In genomic region chr6:41896280-41896679, GRCh38 we compare ENCODE assay signal across 9 cellular contexts. TPM values are rescaled to one million over a fixed set of nuclear protein-coding genes. Genes with fewer than 3 reads are reported as not detected.
A peak's percentile ranks its signal among the peaks of the same experiment; 100 is the strongest.
DNase-seq lines count a peak whose midpoint lies in the region; ATAC-seq, FAIRE-seq and TF ChIP-seq lines count a peak whose summit lies in the region.
"Had no signal": no experiment of that assay in that cellular context is flagged by ENCODE, and none has a peak within 500 bp of the region (broad histone marks: within the 10 kb centered on the region; RNA-seq: fewer than 3 reads in every experiment).

No MANE protein-coding gene starts in this region.

- H3K4me3 Mint-ChIP-seq in CD4-positive, alpha-beta T cell, result peak overlapping the region; percentile 69
- H3K4me3 Mint-ChIP-seq in nephron progenitor cell, result no peak overlapping the region

- no peaks in the 10 kb centered on the region for H3K27me3 ChIP-seq in CD4-positive, alpha-beta T cell (ENCODE audit: control insufficient read depth, insufficient read depth, low read length)

- H3K4me1 Mint-ChIP-seq in CD4-positive, alpha-beta T cell (ENCODE audit: low read depth), result peaks cover 12% of the 10 kb centered on the region
- peaks cover 24% of the 10 kb centered on the region for H3K4me1 Mint-ChIP-seq in nephron progenitor cell

- no peaks in the 10 kb centered on the region for H3K27me3 Mint-ChIP-seq in CD4-positive, alpha-beta T cell
- H3K27me3 Mint-ChIP-seq in nephron progenitor cell (ENCODE audit: low read depth, poor library complexity), result no peaks in the 10 kb centered on the region

- H3K9me3 Mint-ChIP-seq in CD4-positive, alpha-beta T cell, result no peaks in the 10 kb centered on the region
- no peaks in the 10 kb centered on the region for H3K9me3 Mint-ChIP-seq in nephron progenitor cell

- H3K27ac ChIP-seq in CD4-positive, alpha-beta T cell (ENCODE audit: low read depth, low read length), result no peak overlapping the region
- H3K27ac ChIP-seq in KOPT-K1 (ENCODE audit: low read depth, low read length, poor library complexity, severe bottlenecking), result peak overlapping the region; percentile 89

- POLR2A ChIA-PET in CD4-positive, alpha-beta T cell (lab: Charles Lee), result interaction anchor here (0.9 to 2.2 kb wide), 7 partner anchors 25 to 163 kb away, joined by 3 to 12 read pairs (median 5); partner anchors contain the start of genes BYSL, MED20 and TOMM6

- CTCF ChIA-PET in CD4-positive, alpha-beta T cell (lab: Charles Lee), result interaction anchor here (0.7 to 2.7 kb wide), 5 partner anchors 25 to 109 kb away, joined by 3 to 24 read pairs (median 3); partner anchors contain the start of genes BYSL, MED20 and TOMM6

- H3K36me3 Mint-ChIP-seq in CD4-positive, alpha-beta T cell (ENCODE audit: low read depth), result no peaks in the 10 kb centered on the region
- H3K36me3 Mint-ChIP-seq in nephron progenitor cell (ENCODE audit: low read depth), result peaks cover 6% of the 10 kb centered on the region

- H3K36me3 ChIP-seq in KOPT-K1 (ENCODE audit: insufficient read depth, low read length), result peaks cover 20% of the 10 kb centered on the region

- no peak for FAIRE-seq in RCC 7860 (lab: Jason Lieb, UNC)
- FAIRE-seq: endometrium had no signal

- TF ChIP-seq CTCF in CD4-positive, alpha-beta T cell (IDR thresholded peaks at IDR 0.05), result no peak
- no peak for TF ChIP-seq CTCF in cardiac fibroblast (IDR thresholded peaks at IDR 0.05; ENCODE audit: low read depth, low read length)
- no peak for TF ChIP-seq CTCF in nephron progenitor cell (IDR thresholded peaks at IDR 0.05)

- intact Hi-C loops in CD4-positive, alpha-beta T cell (cut with DNase I, micrococcal nuclease), result loop anchor here (5.0 to 10.0 kb wide), 2 partner anchors 41 to 1159 kb away; partner anchors contain the start of genes CUL7 (in 1 of the 2), KLC4 (in 1 of the 2) and MRPL2 (in 1 of the 2)

- H3K9me3 ChIP-seq in CD4-positive, alpha-beta T cell (ENCODE audit: control insufficient read depth, low read length), result no peaks in the 10 kb centered on the region
- H3K9me3 ChIP-seq in KOPT-K1 (ENCODE audit: insufficient read depth, low read length, poor library complexity, severe bottlenecking), result no peaks in the 10 kb centered on the region

- no peak for DNase-seq in CD4-positive, alpha-beta T cell
- no peak for DNase-seq in cardiac fibroblast (ENCODE audit: low read depth in 2 of 2)
- DNase-seq in nephron progenitor cell, result no peak
- no peak for DNase-seq in NCI-H345 (lab: John Stamatoyannopoulos, UW)
- DNase-seq in SW480 (ENCODE audit: low spot score), result no peak
- DNase-seq in RCC 7860 (ENCODE audit: low spot score), result no peak

- no peak overlapping the region for H3K27ac Mint-ChIP-seq in CD4-positive, alpha-beta T cell
- peak overlapping the region; percentile 97 for H3K27ac Mint-ChIP-seq in nephron progenitor cell

- ATAC-seq in CD4-positive, alpha-beta T cell (ENCODE audit: poor library complexity), result no peak
- ATAC-seq in GM19467 (IDR thresholded peaks at IDR 0.05; ENCODE audit: unreplicated experiment), result no peak

- H3K4me3 ChIP-seq in cardiac fibroblast (replicated peaks in 1 of 2; ENCODE audit: low read depth in 2 of 2, low read length in 2 of 2), result peak overlapping the region; percentile 66 to 86

RNA-seq across cellular contexts. Expression of gene USP49, which starts 1.1 kb away (rescaled TPM):
- total RNA-seq in CD4-positive, alpha-beta T cell, result 1 to 10 TPM; 1.3 TPM

RNA-seq across cellular contexts. Expression of gene MED20, which starts 24.7 kb away (rescaled TPM):
- 1 to 10 TPM; 1.3 to 1.6 TPM for total RNA-seq in CD4-positive, alpha-beta T cell

RNA-seq across cellular contexts. Expression of gene BYSL, which starts 25.0 kb away (rescaled TPM):
- total RNA-seq in CD4-positive, alpha-beta T cell, result 1 to 10 TPM; 1.2 to 1.6 TPM

RNA-seq across cellular contexts. Expression of gene CCND3, which starts 45.3 kb away (rescaled TPM):
- 100 to 1,000 TPM; 247 to 248 TPM for total RNA-seq in CD4-positive, alpha-beta T cell
